16 cellular contexts compared by ENCODE assay signal in genomic region chr2:159506764-159507406, GRCh38.
DNase-seq lines count a peak whose midpoint lies in the region; ATAC-seq, FAIRE-seq and TF ChIP-seq lines count a peak whose summit lies in the region.
"Had no signal": no experiment of that assay in that cellular context is flagged by ENCODE, and none has a peak within 500 bp of the region (broad histone marks: within the 10 kb centered on the region; RNA-seq: fewer than 3 reads in every experiment).

No MANE protein-coding gene starts in this region.

- WGBS in mammary epithelial cell (ENCODE audit: low coverage, missing lambda C conversion rate): 91% methylated on average over 2 of the region's 2 CpGs
- WGBS in HepG2 (ENCODE audit: low lambda C conversion rate): 50% methylated on average over 2 of the region's 2 CpGs

- H3K9me3 ChIP-seq in mammary epithelial cell (replicated peaks; ENCODE audit: insufficient read depth, low read length) (no peaks in the 10 kb centered on the region), HepG2 (ENCODE audit: low read length) (no peaks in the 10 kb centered on the region)
- H3K9me3 ChIP-seq: gastrocnemius medialis had no signal

- peaks cover 4% of the 10 kb centered on the region for H3K36me3 Mint-ChIP-seq in Calu3 (ENCODE audit: insufficient read depth, unreplicated experiment)

- H3K36me3 ChIP-seq in mammary epithelial cell (ENCODE audit: insufficient read depth, low read length) (no peaks in the 10 kb centered on the region), HepG2 (replicated peaks in 1 of 2; ENCODE audit: control insufficient read depth in 1 of 2, insufficient read depth in 2 of 2, low read length in 2 of 2) (no peaks in the 10 kb centered on the region)
- H3K36me3 ChIP-seq: gastrocnemius medialis had no signal

- dilution Hi-C loops in mammary epithelial cell (cut with HindIII; ENCODE audit: low sequenced_read_pairs): no loop called here

- no peak for TF ChIP-seq POLR2A in HepG2 (IDR thresholded peaks at IDR 0.05; ENCODE audit: insufficient read depth in 1 of 2, low read depth in 2 of 2, low read length in 2 of 2)

- H3K9me3 Mint-ChIP-seq in Calu3 (ENCODE audit: low read depth, unreplicated experiment): no peaks in the 10 kb centered on the region
- H3K9me3 Mint-ChIP-seq: activated B cell treated with CpG ODN at 0.5 μM for 24 hours; activated T-helper 1 cell treated with anti-CD3 and anti-CD28 coated beads, Interleukin-12 subunit alpha, Interleukin-12 subunit beta, Interleukin-2, Interleukin-4 antibody, amounts not matched to agents 30 ng/mL and 10 ng/mL and 1 ng/mL, durations not matched to agents 14 hours and 24 hours and 36 hours; HFFc6 had no signal

- H3K4me2 ChIP-seq in mammary epithelial cell (ENCODE audit: insufficient read depth, low read depth, low read length): no peak overlapping the region
- H3K4me2 ChIP-seq in HepG2 (ENCODE audit: low read depth, low read length): no peak overlapping the region

- H3K27ac ChIP-seq in mammary epithelial cell (ENCODE audit: insufficient read depth, low read depth, low read length) (no peak overlapping the region), HepG2 (ENCODE audit: extremely low read length, insufficient read depth, low read length) (no peak overlapping the region)
- H3K27ac ChIP-seq: gastrocnemius medialis had no signal

- FAIRE-seq in HepG2 (lab: Jason Lieb, UNC): no peak

- POLR2A ChIA-PET in HepG2 (lab: Yijun Ruan, JAX): no interaction called here

- H3K27me3 ChIP-seq in mammary epithelial cell (ENCODE audit: insufficient read depth, low read length) (no peaks in the 10 kb centered on the region), HepG2 (ENCODE audit: control insufficient read depth in 1 of 2, insufficient read depth in 2 of 2, low read length in 2 of 2) (no peaks in the 10 kb centered on the region)
- H3K27me3 ChIP-seq: gastrocnemius medialis had no signal

- BruUV-seq in Calu3 (replicated peaks; lab: Mats Ljungman, UMichigan) (no TSS peak), mammary epithelial cell (replicated peaks; lab: Mats Ljungman, UMichigan) (no TSS peak), HepG2 (replicated peaks; lab: Mats Ljungman, UMichigan) (no TSS peak)

- TF ChIP-seq EP300 in HepG2 (IDR thresholded peaks at IDR 0.05; ENCODE audit: low read depth in 2 of 2, low read length in 2 of 2) (no peak), HepG2 (CRISPR knock-in tag; IDR thresholded peaks at IDR 0.05; ENCODE audit: borderline replicate concordance) (no peak)

- H2AFZ ChIP-seq in mammary epithelial cell (ENCODE audit: low read depth, low read length): no peak overlapping the region
- H2AFZ ChIP-seq in HepG2 (ENCODE audit: low read length): no peak overlapping the region

- intact Hi-C loops in Calu3 (cut with micrococcal nuclease; ENCODE audit: unreplicated experiment) (no loop called here), mammary epithelial cell (cut with micrococcal nuclease) (no loop called here), HepG2 (cut with micrococcal nuclease; ENCODE audit: unreplicated experiment) (no loop called here)

- H3K4me3 Mint-ChIP-seq in Calu3 (ENCODE audit: low read depth, unreplicated experiment): peak overlapping the region; percentile 54
- H3K4me3 Mint-ChIP-seq: activated B cell treated with CpG ODN at 0.5 μM for 24 hours; activated T-helper 1 cell treated with anti-CD3 and anti-CD28 coated beads, Interleukin-12 subunit alpha, Interleukin-12 subunit beta, Interleukin-2, Interleukin-4 antibody, amounts not matched to agents 30 ng/mL and 10 ng/mL and 1 ng/mL, durations not matched to agents 14 hours and 24 hours and 36 hours; HFFc6; stimulated activated naive CD8-positive, alpha-beta T cell treated with anti-CD3 and anti-CD28 coated beads, Interleukin-15, amount 100 ng/mL, for 72 hours had no signal

- TF ChIP-seq CTCF in Calu3 (IDR thresholded peaks at IDR 0.05; ENCODE audit: unreplicated experiment): no peak
- TF ChIP-seq CTCF in mammary epithelial cell (conservative IDR thresholded peaks at IDR 0.05 in 1 of 2, IDR thresholded peaks at IDR 0.05 in 1 of 2; ENCODE audit: extremely low read depth in 1 of 2, insufficient read depth in 1 of 2, low read depth in 1 of 2, low read length in 2 of 2): no peak
- TF ChIP-seq CTCF in HepG2 (CRISPR knock-in tag; IDR thresholded peaks at IDR 0.05): no peak

- H3K27me3 Mint-ChIP-seq in Calu3 (ENCODE audit: unreplicated experiment): no peaks in the 10 kb centered on the region
- H3K27me3 Mint-ChIP-seq: activated B cell treated with CpG ODN at 0.5 μM for 24 hours; stimulated activated naive CD8-positive, alpha-beta T cell treated with anti-CD3 and anti-CD28 coated beads, Interleukin-15, amount 100 ng/mL, for 72 hours had no signal

- ATAC-seq in HepG2: peak; percentile 53; the same call in 2 of the 3 replicates
- ATAC-seq: gastrocnemius medialis; left ventricle myocardium superior; stimulated activated naive CD8-positive, alpha-beta T cell treated with anti-CD3 and anti-CD28 coated beads, Interleukin-15, amount 100 ng/mL, for 72 hours had no signal

- H3K79me2 ChIP-seq in mammary epithelial cell (ENCODE audit: insufficient read depth, low read length) (peaks cover 33% of the 10 kb centered on the region), HepG2 (ENCODE audit: insufficient read depth, low read length) (no peaks in the 10 kb centered on the region)

- H3K4me1 Mint-ChIP-seq in Calu3 (ENCODE audit: low read depth, unreplicated experiment): peaks cover 39% of the 10 kb centered on the region

- in situ Hi-C loops in mammary epithelial cell (cut with MboI; ENCODE audit: low sequenced_read_pairs in 2 of 2): no loop called here
- in situ Hi-C loops in HepG2 (cut with HindIII; ENCODE audit: extremely low pct_ligation_motif_present, low pct_unique_long_range_greater_than_20kb): no loop called here

- CTCF ChIA-PET in Calu3 (lab: Charles Lee) (interaction anchor here (1.8 kb wide), 1 partner anchor 9 kb away, joined by 6 read pairs; no protein-coding TSS in a partner anchor), mammary epithelial cell (lab: Charles Lee; ENCODE audit: low non-redundant PET) (no interaction called here), HepG2 (lab: Yijun Ruan, JAX; ENCODE audit: low intra/inter-chr PET ratio, low total read pairs) (no interaction called here)

- H3K9ac ChIP-seq in mammary epithelial cell (ENCODE audit: insufficient read depth, low read length): no peak overlapping the region
- no peak overlapping the region for H3K9ac ChIP-seq in HepG2 (ENCODE audit: insufficient read depth, low read depth, low read length)

- no peaks in the 10 kb centered on the region for H3K4me1 ChIP-seq in mammary epithelial cell (ENCODE audit: insufficient read depth, low read length)
- H3K4me1 ChIP-seq in HepG2 (ENCODE audit: insufficient read depth, low read length): no peaks in the 10 kb centered on the region

- DNase-seq in Calu3: peak; percentile 29
- DNase-seq in M059J (ENCODE audit: low read depth): peak; percentile 50
- DNase-seq in mammary epithelial cell: peak; percentile 65
- DNase-seq in HepG2 (ENCODE audit: low spot score): no peak
- DNase-seq in CD1c-positive myeloid dendritic cell (ENCODE audit: extremely low spot score): no peak
- DNase-seq in GM19240 (ENCODE audit: insufficient read length, low spot score): no peak
- DNase-seq in NCI-H82 treated with DMSO at 0.1 percent for 48 hours (lab: John Stamatoyannopoulos, UW; ENCODE audit: unreplicated experiment): no peak
- no peak for DNase-seq in amygdala (lab: John Stamatoyannopoulos, UW)
- DNase-seq: activated B cell treated with CpG ODN at 0.5 μM for 24 hours; gastrocnemius medialis; HFFc6; Karpas-422; left ventricle myocardium superior; stimulated activated CD4-positive, alpha-beta T cell treated with anti-CD3 and anti-CD28 coated beads, Interleukin-4, amount 100 ng/mL, for 1 hour; stimulated activated naive CD8-positive, alpha-beta T cell treated with anti-CD3 and anti-CD28 coated beads, Interleukin-15, amount 100 ng/mL, for 72 hours had no signal

- H4K20me1 ChIP-seq in mammary epithelial cell (ENCODE audit: insufficient read depth, low read length): no peaks in the 10 kb centered on the region
- no peaks in the 10 kb centered on the region for H4K20me1 ChIP-seq in HepG2 (ENCODE audit: insufficient read depth, low read length)

- H3K4me3 ChIP-seq in mammary epithelial cell (replicated peaks in 1 of 3; ENCODE audit: insufficient read depth in 1 of 3, low read depth in 2 of 3, low read length in 3 of 3) (no peak overlapping the region), HepG2 (replicated peaks in 1 of 3; ENCODE audit: insufficient read depth in 1 of 3, low read depth in 2 of 3, low read length in 3 of 3) (no peak overlapping the region)
- H3K4me3 ChIP-seq: gastrocnemius medialis had no signal

- no peak for TF ChIP-seq RAD21 in HepG2 (CRISPR knock-in tag; IDR thresholded peaks at IDR 0.05)

- H3K27ac Mint-ChIP-seq in Calu3 (ENCODE audit: unreplicated experiment): peak overlapping the region; percentile 92
- H3K27ac Mint-ChIP-seq: activated B cell treated with CpG ODN at 0.5 μM for 24 hours; activated T-helper 1 cell treated with anti-CD3 and anti-CD28 coated beads, Interleukin-12 subunit alpha, Interleukin-12 subunit beta, Interleukin-2, Interleukin-4 antibody, amounts not matched to agents 30 ng/mL and 10 ng/mL and 1 ng/mL, durations not matched to agents 14 hours and 24 hours and 36 hours; HFFc6; stimulated activated naive CD8-positive, alpha-beta T cell treated with anti-CD3 and anti-CD28 coated beads, Interleukin-15, amount 100 ng/mL, for 72 hours had no signal

TF ChIP-seq in HepG2, 621 proteins besides CTCF, POLR2A, EP300 and RAD21 (continues in another document):
- TF ChIP-seq MZF1 (CRISPR knock-in tag; IDR thresholded peaks at IDR 0.05; ENCODE audit: borderline replicate concordance) (no peak), KLF15 (CRISPR knock-in tag; IDR thresholded peaks at IDR 0.05; ENCODE audit: borderline replicate concordance) (no peak), USF2 (IDR thresholded peaks at IDR 0.05; ENCODE audit: low read depth, low read length) (no peak), USF2 (CRISPR knock-in tag; IDR thresholded peaks at IDR 0.05; ENCODE audit: borderline replicate concordance) (no peak)

Comparison
In these comparisons a context has a peak if more than half of its experiments do, and no peak if none do; other contexts are left out.
1. DNase-seq: peak in Calu3 (single experiment), M059J (single experiment) and mammary epithelial cell (single experiment); none in HepG2 (single experiment), CD1c-positive myeloid dendritic cell (single experiment), GM19240 (single experiment), NCI-H82 treated with DMSO at 0.1 percent for 48 hours (single experiment) and amygdala (0 of 56).